Comparison of ENCODE assay signal across 1 cellular context in the genomic region with DNA sequence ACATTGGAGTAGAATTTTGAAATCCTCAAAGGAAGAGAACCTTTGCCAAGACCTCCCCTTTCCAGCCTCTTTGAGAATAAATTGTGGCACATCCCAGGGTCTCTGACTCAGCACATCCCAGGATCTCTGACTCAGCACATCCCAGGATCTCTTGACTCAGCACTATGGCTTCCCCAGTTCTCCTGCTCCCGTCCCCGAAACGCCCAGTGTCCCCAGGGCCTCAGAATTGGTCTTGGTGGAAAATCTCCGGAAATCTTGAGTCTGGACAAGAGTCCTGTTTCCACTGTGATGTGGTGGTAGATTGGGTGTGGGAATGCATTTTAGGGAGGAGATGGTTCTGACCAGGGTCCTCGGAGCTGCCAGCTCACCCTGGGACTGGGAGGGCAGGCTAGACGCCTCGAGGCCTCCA.
TF ChIP-seq lines count a peak whose summit lies in the region.

No MANE protein-coding gene starts in this region.

TF ChIP-seq in K562, 482 proteins besides CTCF, POLR2A, EP300 and RAD21 (continued from another document):
- TF ChIP-seq ARID1B (IDR thresholded peaks at IDR 0.05) (0 out of 2 replicates have a peak, but pooled peaks have one; percentile 16), LCOR (CRISPR knock-in tag; IDR thresholded peaks at IDR 0.05) (no peak), RBM25 (IDR thresholded peaks at IDR 0.05; ENCODE audit: low read depth, low read length, severe bottlenecking) (no peak), KLF10 (CRISPR knock-in tag; IDR thresholded peaks at IDR 0.05) (no peak), ZNF146 (CRISPR knock-in tag; IDR thresholded peaks at IDR 0.05; ENCODE audit: unreplicated experiment) (no peak)
TF ChIP-seq in K562: peak in this region for 14.
